ENCODE assay signal across 13 cellular contexts in the genomic region with DNA sequence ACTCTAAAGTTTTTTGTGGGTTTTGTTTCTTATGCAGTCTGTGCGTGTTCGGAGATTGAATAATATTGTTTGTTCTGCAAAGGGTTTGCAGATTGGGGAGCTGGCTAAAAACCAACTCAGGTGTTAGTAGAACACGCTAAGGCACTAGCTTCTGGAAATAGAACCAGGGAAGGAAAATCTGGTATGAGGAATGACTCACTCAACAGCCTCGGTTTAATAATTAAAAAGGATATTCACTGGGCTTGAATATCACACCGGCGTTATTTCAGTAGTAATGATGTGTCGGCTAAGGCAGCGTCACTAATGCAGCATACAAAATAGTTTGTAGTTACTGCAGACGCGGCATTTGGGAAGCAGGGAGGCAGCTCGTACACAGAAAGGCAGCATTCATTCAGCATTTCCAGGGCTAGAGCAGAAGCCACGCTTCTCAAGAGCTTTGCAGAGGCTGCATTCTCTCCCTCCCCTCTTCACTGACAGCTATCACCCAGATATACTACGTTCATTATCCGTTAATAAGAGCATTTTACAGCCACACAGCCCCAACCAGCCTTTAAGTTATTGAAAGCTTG. TPM values are rescaled to one million over a fixed set of nuclear protein-coding genes. Genes with fewer than 3 reads are reported as not detected.
DNase-seq lines count a peak whose midpoint lies in the region; ATAC-seq, FAIRE-seq and TF ChIP-seq lines count a peak whose summit lies in the region.
"Had no signal": no experiment of that assay in that cellular context is flagged by ENCODE, and none has a peak within 500 bp of the region (broad histone marks: within the 10 kb centered on the region; RNA-seq: fewer than 3 reads in every experiment).

No MANE protein-coding gene starts in this region.

- H3K9me1 ChIP-seq in IMR-90 (ENCODE audit: insufficient read depth, low read length), result 0 out of 2 replicates have a peak, but pooled peaks cover 2% of the 10 kb centered on the region

- ATAC-seq in IMR-90 (ENCODE audit: low read depth) (no peak), left lung (peak; percentile 8), GM21529 (IDR thresholded peaks at IDR 0.05; ENCODE audit: unreplicated experiment) (no peak)

- H3K27me3 ChIP-seq in IMR-90 (ENCODE audit: control insufficient read depth, insufficient read depth, low read length) (no peaks in the 10 kb centered on the region), left lung (peaks cover 0 to 56% of the 10 kb centered on the region in 2 donors), small intestine (ENCODE audit: control insufficient read depth in 2 of 2, insufficient read depth in 2 of 2, low read length in 2 of 2) (peaks cover 0 to 6% of the 10 kb centered on the region in 2 donors), mesendoderm (ENCODE audit: insufficient read depth, low read length, poor library complexity) (peaks cover 5% of the 10 kb centered on the region)
- H3K27me3 ChIP-seq: testis had no signal

- no peaks in the 10 kb centered on the region for H3K36me3 ChIP-seq in IMR-90 (ENCODE audit: control insufficient read depth, insufficient read depth, low read length)
- no peaks in the 10 kb centered on the region for H3K36me3 ChIP-seq in left lung
- no peaks in the 10 kb centered on the region for H3K36me3 ChIP-seq in small intestine (ENCODE audit: control insufficient read depth in 2 of 2, insufficient read depth in 2 of 2, low read length in 2 of 2)
- no peaks in the 10 kb centered on the region for H3K36me3 ChIP-seq in mesendoderm (ENCODE audit: control insufficient read depth, insufficient read depth, low read length)
- H3K36me3 ChIP-seq: HAP-1, heart left ventricle had no signal

- H2BK15ac ChIP-seq in IMR-90 (ENCODE audit: low read depth, low read length) (no peak overlapping the region), mesendoderm (replicated peaks; ENCODE audit: low read depth) (no peak overlapping the region)

- H3K79me1 ChIP-seq in IMR-90 (ENCODE audit: low read depth in 1 of 2, low read length in 2 of 2), result no peaks in the 10 kb centered on the region; a peak in 1 of 4 replicates
- no peaks in the 10 kb centered on the region for H3K79me1 ChIP-seq in mesendoderm (ENCODE audit: low read length)

- H3K56ac ChIP-seq in IMR-90 (ENCODE audit: extremely low read depth, insufficient read depth, low read length) (no peak overlapping the region), mesendoderm (ENCODE audit: low read length) (no peak overlapping the region)

- CTCF ChIA-PET in IMR-90 (lab: Yijun Ruan, JAX), result interaction anchor here (0.6 to 2.0 kb wide), 5 partner anchors 10 to 474 kb away, joined by 3 to 7 read pairs (median 5); no protein-coding TSS in a partner anchor

- H2AK5ac ChIP-seq in IMR-90 (ENCODE audit: low read depth, low read length), result no peak overlapping the region
- no peak overlapping the region for H2AK5ac ChIP-seq in mesendoderm (ENCODE audit: low read length)

- BruUV-seq in IMR-90 (replicated peaks; lab: Mats Ljungman, UMichigan), result no TSS peak

- H4K8ac ChIP-seq in IMR-90 (ENCODE audit: low read depth in 2 of 2, low read length in 2 of 2) (no peak overlapping the region), mesendoderm (ENCODE audit: low read depth, low read length) (no peak overlapping the region)

- H3K18ac ChIP-seq in IMR-90 (ENCODE audit: low read depth, low read length), result no peak overlapping the region
- no peak overlapping the region for H3K18ac ChIP-seq in mesendoderm (ENCODE audit: low read length)

- in situ Hi-C loops in IMR-90 (cut with MboI; ENCODE audit: low sequenced_read_pairs), result loop anchor here (5.0 kb wide), 1 partner anchor 471 kb away; no protein-coding TSS in a partner anchor

- intact Hi-C loops in IMR-90 (cut with micrococcal nuclease) (loop anchor here (1.0 to 5.0 kb wide), 8 partner anchors 47 to 586 kb away; a partner anchor contains a TSS), left lung (cut with DNase I) (no loop called here)

- 0 out of 2 replicates have a peak overlapping the region, but pooled peaks have one; percentile 19 for H3K4ac ChIP-seq in IMR-90 (ENCODE audit: low read depth, low read length)
- H3K4ac ChIP-seq in mesendoderm (ENCODE audit: low read depth, low read length), result no peak overlapping the region

- H2BK20ac ChIP-seq in IMR-90 (ENCODE audit: low read depth, low read length), result no peak overlapping the region

- dilution Hi-C loops in IMR-90 (cut with HindIII; ENCODE audit: low sequenced_read_pairs, unreplicated experiment), result no loop called here

- no peaks in the 10 kb centered on the region for H4K20me1 ChIP-seq in IMR-90 (ENCODE audit: insufficient read depth, low read length)

- FAIRE-seq in small intestine (lab: Jason Lieb, UNC), result no peak

- H3K27ac ChIP-seq in IMR-90 (ENCODE audit: insufficient read depth, low read length), result no peak overlapping the region
- no peak overlapping the region for H3K27ac ChIP-seq in left lung
- H3K27ac ChIP-seq in small intestine (ENCODE audit: low read depth in 1 of 2, low read length in 1 of 2), result no peak overlapping the region
- no peak overlapping the region for H3K27ac ChIP-seq in mesendoderm (ENCODE audit: low read depth, low read length)
- H3K27ac ChIP-seq: testis had no signal

- H2AFZ ChIP-seq in IMR-90 (replicated peaks; ENCODE audit: low read length, poor library complexity), result no peak overlapping the region

- TF ChIP-seq CTCF in IMR-90 (conservative IDR thresholded peaks at IDR 0.05; ENCODE audit: low read depth, low read length) (no peak), cardiac fibroblast (IDR thresholded peaks at IDR 0.05; ENCODE audit: low read depth, low read length) (no peak), left lung (IDR thresholded peaks at IDR 0.05) (no peak)

- H4K91ac ChIP-seq in IMR-90 (ENCODE audit: insufficient read depth, low read depth, low read length), result no peak overlapping the region

- WGBS in IMR-90 (ENCODE audit: extremely low coverage in 2 of 2, insufficient read length in 1 of 2), 2 experiments, result 71% methylated on average over 9 of the region's 14 CpGs; no CpG with 5 or more reads in 1 of the 2 experiments
- WGBS in small intestine, 3 donors, result 17 to 58% (median 32%) methylated on average over 14 of the region's 14 CpGs
- 100% methylated on average over 2 of the region's 14 CpGs for WGBS in mesendoderm (ENCODE audit: extremely low coverage, insufficient coverage, low lambda C conversion rate)

- H3K4me1 ChIP-seq in IMR-90 (ENCODE audit: control insufficient read depth, insufficient read depth, low read length) (peaks cover 9% of the 10 kb centered on the region), left lung (peaks cover 0 to 8% of the 10 kb centered on the region in 2 donors), small intestine (ENCODE audit: control insufficient read depth in 2 of 2, insufficient read depth in 1 of 2, low read depth in 1 of 2, low read length in 1 of 2) (no peaks in the 10 kb centered on the region), mesendoderm (ENCODE audit: control insufficient read depth, low read depth, low read length) (peaks cover 2% of the 10 kb centered on the region)
- H3K4me1 ChIP-seq: HAP-1 had no signal

- H3K9ac ChIP-seq in IMR-90 (ENCODE audit: low read depth, low read length) (no peak overlapping the region), mesendoderm (ENCODE audit: low read length) (no peak overlapping the region)

- no peak overlapping the region for H4K5ac ChIP-seq in IMR-90 (ENCODE audit: low read depth, low read length)
- H4K5ac ChIP-seq in mesendoderm (ENCODE audit: low read length), result no peak overlapping the region

- H3K4me2 ChIP-seq in IMR-90 (ENCODE audit: low read depth, low read length), result peak overlapping the region; percentile 42; the same call in 1 of the 2 replicates
- H3K4me2 ChIP-seq in mesendoderm (ENCODE audit: low read length), result no peak overlapping the region

- no peak overlapping the region for H2BK120ac ChIP-seq in IMR-90 (ENCODE audit: low read depth, low read length)
- H2BK120ac ChIP-seq in mesendoderm (ENCODE audit: low read depth, low read length), result no peak overlapping the region

- no peaks in the 10 kb centered on the region for H3K79me2 ChIP-seq in mesendoderm (ENCODE audit: control insufficient read depth, insufficient read depth, low read length)

- H3K23ac ChIP-seq in IMR-90 (ENCODE audit: low read depth, low read length) (no peak overlapping the region), mesendoderm (ENCODE audit: low read length) (no peak overlapping the region)

- TF ChIP-seq RAD21 in IMR-90 (IDR thresholded peaks at IDR 0.05; ENCODE audit: low read length), result no peak

- H3K4me3 ChIP-seq in IMR-90 (ENCODE audit: insufficient read depth, low read depth, low read length), result no peak overlapping the region
- H3K4me3 ChIP-seq in cardiac fibroblast (replicated peaks in 1 of 2; ENCODE audit: low read depth in 2 of 2, low read length in 2 of 2), result peak overlapping the region; percentile 19 to 22
- H3K4me3 ChIP-seq in left lung, result no peak overlapping the region
- H3K4me3 ChIP-seq in small intestine (ENCODE audit: low read depth in 1 of 2, low read length in 2 of 2), result no peak overlapping the region
- no peak overlapping the region for H3K4me3 ChIP-seq in mesendoderm (ENCODE audit: low read length)
- H3K4me3 ChIP-seq: HAP-1, lung, testis had no signal

- DNase-seq in IMR-90 (no peak), cardiac fibroblast (ENCODE audit: low read depth in 2 of 2) (no peak), left lung (no peak), small intestine (peak; percentile 58), C1 segment of cervical spinal cord (lab: John Stamatoyannopoulos, UW) (no peak), mesendoderm (no peak), HT-29 (ENCODE audit: low spot score) (no peak)
- DNase-seq: activated naive CD4-positive, alpha-beta T cell treated with anti-CD3 and anti-CD28 coated beads, Interleukin-2, amount 10 ng/mL, durations not matched to agents 7 days and 5 days; heart left ventricle; testis had no signal

- no peak overlapping the region for H2BK5ac ChIP-seq in IMR-90 (ENCODE audit: low read depth, low read length, poor library complexity, severe bottlenecking)
- no peak overlapping the region for H2BK5ac ChIP-seq in mesendoderm (ENCODE audit: low read length)

- no peak overlapping the region for H2AK9ac ChIP-seq in IMR-90 (replicated peaks; ENCODE audit: low read depth, low read length, poor library complexity)

- POLR2A ChIA-PET in IMR-90 (lab: Charles Lee; ENCODE audit: unreplicated experiment), result no interaction called here

- no peak overlapping the region for H3K14ac ChIP-seq in IMR-90 (replicated peaks; ENCODE audit: low read depth, low read length)

- TF ChIP-seq POLR2A in IMR-90 (IDR thresholded peaks at IDR 0.05; ENCODE audit: low read depth, low read length), result no peak

- H3K9me3 ChIP-seq in IMR-90 (ENCODE audit: control insufficient read depth, insufficient read depth, low read length), result no peaks in the 10 kb centered on the region
- no peaks in the 10 kb centered on the region for H3K9me3 ChIP-seq in left lung
- H3K9me3 ChIP-seq in small intestine (ENCODE audit: control insufficient read depth, low read depth), result no peaks in the 10 kb centered on the region
- H3K9me3 ChIP-seq: HAP-1, heart left ventricle, testis had no signal

RNA-seq across cellular contexts. Expression of a gene that starts 1.7 kb away (rescaled TPM):
- 0.18 and 0.56 TPM in 2 replicates for total RNA-seq in IMR-90 (2012; rRNA removed)
- polyA plus RNA-seq in IMR-90 (2012; rRNA removed), result 1.5 and 1.6 TPM in 2 replicates
- 0.76 and 1.5 TPM in 2 replicates for polyA plus RNA-seq in IMR-90 (2012; cell fraction: cytosol; rRNA removed)
- 0.54 and 1.4 TPM in 2 replicates for polyA plus RNA-seq in IMR-90 (2012; cell fraction: nucleus; rRNA removed; ENCODE audit: low replicate concordance)
- total RNA-seq in left lung, result 1 to 10 TPM; 1.5 to 2.5 TPM
- polyA plus RNA-seq in small intestine, result under 1 TPM in 2 of 3 donors, not detected in 1; 0.25 to 0.45 TPM
- 0.08 TPM for polyA plus RNA-seq in mesendoderm (2013, experiment 1 of 2)
- polyA plus RNA-seq in mesendoderm (2013, experiment 2 of 2), result 0.10 TPM
- total RNA-seq in HT-29 (2014; rRNA removed; shearing (Covaris generic)), result not detected in 2 replicates

Comparison
In these comparisons a context has a peak if more than half of its experiments do, and no peak if none do; other contexts are left out.
1. H3K4me3 ChIP-seq: peak in cardiac fibroblast (2 of 2); none in IMR-90 (single experiment), left lung (0 of 2), small intestine (0 of 2) and mesendoderm (single experiment).